Comparison of ENCODE assay signal across 22 cellular contexts in the genomic region with DNA sequence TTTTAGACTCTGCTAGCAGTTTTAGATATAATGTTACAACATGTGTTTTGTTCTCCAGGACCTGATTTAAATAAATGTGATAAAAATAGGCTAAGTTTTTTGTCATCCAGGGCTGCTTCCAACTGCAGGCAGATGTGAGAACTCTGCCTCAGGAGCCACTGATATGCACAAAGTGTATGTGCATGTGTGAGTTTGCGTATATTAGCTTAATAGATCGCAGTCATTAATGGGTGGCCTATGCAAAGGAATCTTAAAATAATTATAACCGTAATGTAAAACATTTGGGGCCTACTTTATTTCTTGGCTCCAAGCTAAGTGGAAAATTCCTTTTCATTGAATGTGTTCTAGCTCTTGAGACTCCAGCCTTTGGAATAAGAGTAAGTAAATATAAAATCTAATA. TPM values are rescaled to one million over a fixed set of nuclear protein-coding genes. Genes with fewer than 3 reads are reported as not detected.
DNase-seq lines count a peak whose midpoint lies in the region; ATAC-seq and TF ChIP-seq lines count a peak whose summit lies in the region.
"Had no signal": no experiment of that assay in that cellular context is flagged by ENCODE, and none has a peak within 500 bp of the region (broad histone marks: within the 10 kb centered on the region; RNA-seq: fewer than 3 reads in every experiment).

No MANE protein-coding gene starts in this region.

- 31 to 41% methylated on average over 3 of the region's 3 CpGs for WGBS in GM23248 (ENCODE audit: low coverage in 1 of 2, low lambda C conversion rate in 2 of 2, missing lambda C conversion rate in 2 of 2), 2 experiments

- H3K9me3 ChIP-seq in GM23248 (ENCODE audit: low read depth): no peaks in the 10 kb centered on the region
- no peaks in the 10 kb centered on the region for H3K9me3 ChIP-seq in adipocyte (ENCODE audit: control insufficient read depth, low read length)
- H3K9me3 ChIP-seq: SJSA1 had no signal

- no peak for TF ChIP-seq CTCF in AG10803 (conservative IDR thresholded peaks at IDR 0.05; ENCODE audit: low read length)

- H3K4me1 Mint-ChIP-seq in stimulated activated naive B cell treated with anti-CD40 and anti-IgM and Interleukin-4, amounts not matched to agents 10 μg/mL and 1 μg/mL and 100 μg/mL, for 72 hours: peaks cover 0 to under 1% of the 10 kb centered on the region in 2 donors
- H3K4me1 Mint-ChIP-seq: B cell had no signal

- peaks cover 24 to 32% of the 10 kb centered on the region in 2 donors for H3K36me3 Mint-ChIP-seq in stimulated activated naive B cell treated with anti-CD40 and anti-IgM and Interleukin-4, amounts not matched to agents 10 μg/mL and 1 μg/mL and 100 μg/mL, for 72 hours

- peak overlapping the region; percentile 12 for H3K27ac ChIP-seq in GM23248
- H3K27ac ChIP-seq: SJSA1 had no signal

- no peaks in the 10 kb centered on the region for H3K9me3 Mint-ChIP-seq in stimulated activated naive B cell treated with anti-CD40 and anti-IgM and Interleukin-4, amounts not matched to agents 10 μg/mL and 1 μg/mL and 100 μg/mL, for 72 hours
- H3K9me3 Mint-ChIP-seq: CD4-positive, alpha-beta memory T cell; T-cell had no signal

- H3K9ac ChIP-seq in GM23248: 0 out of 2 replicates have a peak overlapping the region, but pooled peaks have one; percentile 9
- peak overlapping the region; percentile 12 for H3K9ac ChIP-seq in adipocyte (ENCODE audit: low read length)

- no peak overlapping the region for H3K27ac Mint-ChIP-seq in stimulated activated naive B cell treated with anti-CD40 and anti-IgM and Interleukin-4, amounts not matched to agents 10 μg/mL and 1 μg/mL and 100 μg/mL, for 72 hours
- H3K27ac Mint-ChIP-seq: B cell, T-cell had no signal

- H3K27me3 ChIP-seq in GM23248 (replicated peaks; ENCODE audit: insufficient read depth): no peaks in the 10 kb centered on the region
- H3K27me3 ChIP-seq in adipocyte (replicated peaks; ENCODE audit: control insufficient read depth, insufficient read depth, low read length): no peaks in the 10 kb centered on the region
- H3K27me3 ChIP-seq: SJSA1 had no signal

- H3K4me3 ChIP-seq in AG10803 (ENCODE audit: low read length): no peak overlapping the region
- no peak overlapping the region for H3K4me3 ChIP-seq in GM23248
- H3K4me3 ChIP-seq in adipocyte (ENCODE audit: low read length): no peak overlapping the region
- H3K4me3 ChIP-seq: SJSA1 had no signal

- H3F3A ChIP-seq in GM23248 (ENCODE audit: insufficient read depth): peaks cover 41% of the 10 kb centered on the region

- H3K36me3 ChIP-seq in GM23248 (ENCODE audit: low read depth) (peaks cover 99% of the 10 kb centered on the region), adipocyte (ENCODE audit: control insufficient read depth, insufficient read depth, low read length, severe bottlenecking) (peaks cover 100% of the 10 kb centered on the region)

- H2AFZ ChIP-seq in GM23248: no peak overlapping the region

- H3K4me3 Mint-ChIP-seq in stimulated activated naive B cell treated with anti-CD40 and anti-IgM and Interleukin-4, amounts not matched to agents 10 μg/mL and 1 μg/mL and 100 μg/mL, for 72 hours: no peak overlapping the region
- H3K4me3 Mint-ChIP-seq: B cell; CD4-positive, alpha-beta memory T cell; T-cell had no signal

- no peak overlapping the region for H3K4me2 ChIP-seq in GM23248 (ENCODE audit: unreplicated experiment)

- peaks cover 100% of the 10 kb centered on the region for H3K79me2 ChIP-seq in GM23248 (ENCODE audit: insufficient read depth)

- H3K9me2 ChIP-seq in GM23248 (ENCODE audit: insufficient read depth): no peaks in the 10 kb centered on the region

- no peak for ATAC-seq in stimulated activated naive B cell treated with anti-CD40 and anti-IgM and Interleukin-4, amounts not matched to agents 10 μg/mL and 1 μg/mL and 100 μg/mL, for 72 hours (replicated peaks)
- no peak for ATAC-seq in HG03095 (IDR thresholded peaks at IDR 0.05; ENCODE audit: unreplicated experiment)

- H3K4me1 ChIP-seq in GM23248 (ENCODE audit: insufficient read depth) (peaks cover 9% of the 10 kb centered on the region), adipocyte (ENCODE audit: control insufficient read depth, insufficient read depth, low read length) (peaks cover 22% of the 10 kb centered on the region)
- H3K4me1 ChIP-seq: SJSA1 had no signal

- no peaks in the 10 kb centered on the region for H3K27me3 Mint-ChIP-seq in stimulated activated naive B cell treated with anti-CD40 and anti-IgM and Interleukin-4, amounts not matched to agents 10 μg/mL and 1 μg/mL and 100 μg/mL, for 72 hours
- H3K27me3 Mint-ChIP-seq: B cell; CD4-positive, alpha-beta memory T cell; T-cell had no signal

- peak; percentile 48 for DNase-seq in AG10803 (ENCODE audit: low read depth)
- peak; percentile 38 for DNase-seq in GM23248
- DNase-seq in adipocyte (ENCODE audit: low read depth): peak; percentile 52
- peak; percentile 51 for DNase-seq in fibroblast of the conjunctiva (ENCODE audit: low read depth)
- no peak for DNase-seq in SKM-1 treated with dmso at 0.1 percent for 144 hours (lab: John Stamatoyannopoulos, UW; ENCODE audit: unreplicated experiment)
- DNase-seq in stimulated activated naive CD4-positive, alpha-beta T cell treated with Interleukin-2 at 50 U/mL for 16 hours (lab: John Stamatoyannopoulos, UW): no peak
- no peak for DNase-seq in stimulated activated naive B cell treated with anti-CD40 and anti-IgM and Interleukin-4, amounts not matched to agents 10 μg/mL and 1 μg/mL and 100 μg/mL, for 72 hours
- DNase-seq: ACHN; Calu3; CD4-positive, alpha-beta memory T cell; HCEC 1CT; IMR-90; Karpas-422; MM.1S; NCI-H2029; NCI-H2171; NCI-H446; NCI-H748 treated with DMSO at 0.1 percent for 48 hours; T-cell had no signal

- in situ Hi-C loops in GM23248 (cut with MboI): no loop called here

- H4K20me1 ChIP-seq in GM23248 (ENCODE audit: insufficient read depth): peaks cover 6% of the 10 kb centered on the region; the same call in 1 of the 2 replicates

RNA-seq across cellular contexts. Expression of gene DHX9, which starts 16.7 kb away (rescaled TPM):
- 97.9 and 98.0 TPM in 2 replicates for total RNA-seq in GM23248 (2014; rRNA removed; shearing (Covaris generic))
- polyA plus RNA-seq in GM23248 (2016; fragmentation: Nextera tagmentation; extraction: Ambion mirVana): 67.6 and 70.9 TPM in 2 replicates

Comparison
In these comparisons a context has a peak if more than half of its experiments do, and no peak if none do; other contexts are left out.
1. DNase-seq: peak in AG10803 (single experiment), GM23248 (single experiment), adipocyte (single experiment) and fibroblast of the conjunctiva (single experiment); none in SKM-1 treated with dmso at 0.1 percent for 144 hours (single experiment), stimulated activated naive CD4-positive, alpha-beta T cell treated with Interleukin-2 at 50 U/mL for 16 hours (single experiment) and stimulated activated naive B cell treated with anti-CD40 and anti-IgM and Interleukin-4, amounts not matched to agents 10 μg/mL and 1 μg/mL and 100 μg/mL, for 72 hours (single experiment).